Comparison of ENCODE assay signal across 8 cellular contexts in genomic region chr7:156102267-156102666, GRCh38.
"Had no signal": no experiment of that assay in that cellular context is flagged by ENCODE, and none has a peak within 500 bp of the region (broad histone marks: within the 10 kb centered on the region; RNA-seq: fewer than 3 reads in every experiment).

No MANE protein-coding gene starts in this region.

- DNase-seq: IMR-90, KBM-7, KG1 had no signal

- H3K9ac ChIP-seq: KMS-11 had no signal

- H3K27ac ChIP-seq: HL-60, KMS-11 had no signal

- FAIRE-seq: HepG2, HTR-8/SVneo, K562 had no signal

- ATAC-seq: HepG2, K562 had no signal

- H3K4me3 ChIP-seq: K562 had no signal

- H3K4me2 ChIP-seq: KMS-11 had no signal
